ENCODE assay signal across 8 cellular contexts in genomic region chr10:73543-74265, GRCh38. TPM values are rescaled to one million over a fixed set of nuclear protein-coding genes. Genes with fewer than 3 reads are reported as not detected.
DNase-seq lines count a peak whose midpoint lies in the region; ATAC-seq and TF ChIP-seq lines count a peak whose summit lies in the region.
"Not testable (repeated sequence)": the region's sequence is repeated elsewhere in the genome, so short reads cannot be mapped to it uniquely, and the experiment has no call there.

No MANE protein-coding gene starts in this region.

- H3K4me3 Mint-ChIP-seq in naive B cell, result peak overlapping the region; percentile 36 to 82 (median 64)

- H3K4me1 ChIP-seq in breast epithelium, result not testable (repeated sequence)
- peaks cover 0 to 15% (median 4%) of the 10 kb centered on the region in 9 donors for H3K4me1 ChIP-seq in heart right ventricle

- not testable (repeated sequence) for H3K9me3 Mint-ChIP-seq in naive B cell

- not testable (repeated sequence) for H3K9me3 ChIP-seq in breast epithelium, heart right ventricle

- TF ChIP-seq CTCF in AG09309 (IDR thresholded peaks at IDR 0.05; ENCODE audit: control insufficient read depth, insufficient read depth, low read depth, low read length, missing control alignments) (peak; percentile 66), GM20000 (IDR thresholded peaks at IDR 0.05; ENCODE audit: extremely low read depth, missing control alignments) (peak; percentile 68), breast epithelium (IDR thresholded peaks at IDR 0.05) (peak in 2 of 3 donors; percentile 35 to 53), heart right ventricle (IDR thresholded peaks at IDR 0.05) (peak; percentile 44 to 71 (median 62))

- not testable (repeated sequence) for H3K27ac ChIP-seq in breast epithelium, heart right ventricle

- H3K36me3 ChIP-seq in breast epithelium, heart right ventricle: not testable (repeated sequence)

- peaks cover 5 to 47% (median 6%) of the 10 kb centered on the region in 3 donors for H3K27me3 Mint-ChIP-seq in naive B cell

- peak overlapping the region; percentile 55 for H3K4me3 ChIP-seq in AG09309 (ENCODE audit: control insufficient read depth, low read depth, low read length)
- peak overlapping the region; percentile 28 to 82 (median 55) for H3K4me3 ChIP-seq in breast epithelium
- H3K4me3 ChIP-seq in heart right ventricle, result peak overlapping the region in 9 of 10 donors; percentile 33 to 69 (median 56)

- peaks cover 0 to 14% (median 6%) of the 10 kb centered on the region in 3 donors for H3K4me1 Mint-ChIP-seq in naive B cell

- peak overlapping the region in 2 of 6 donors; percentile 42 to 88 for H3K27ac Mint-ChIP-seq in naive B cell

- WGBS in heart right ventricle, 2 donors, result 3 to 6% methylated on average over 61 to 64 of the region's 65 CpGs

- not testable (repeated sequence) for DNase-seq in AG09309 (ENCODE audit: low read depth); breast epithelium (ENCODE audit: low spot score in 2 of 2); naive B cell
- DNase-seq in GM20000 (ENCODE audit: low spot score) (peak; percentile 68), NCI-H69 (lab: John Stamatoyannopoulos, UW) (peak; percentile 52), heart right ventricle (peak; percentile 25 to 50)
- peak; percentile 11 to 17 for DNase-seq in activated CD4-positive, alpha-beta T cell treated with anti-CD3 and anti-CD28 coated beads, Interleukin-2, amount 50 U/mL, for 4 hours
- DNase-seq in stimulated activated CD8-positive, alpha-beta memory T cell treated with anti-CD3 and anti-CD28 coated beads, Interleukin-12 subunit alpha, Interleukin-12 subunit beta, amount 100 ng/mL, for 1 hour (ENCODE audit: low read depth), result peak; percentile 23

- intact Hi-C loops in breast epithelium (cut with DNase I; ENCODE audit: low total_unique reads); heart right ventricle (cut with DNase I): not testable (repeated sequence)

- not testable (repeated sequence) for TF ChIP-seq POLR2A in breast epithelium (IDR thresholded peaks at IDR 0.05)

- not testable (repeated sequence) for H3K36me3 Mint-ChIP-seq in naive B cell

- H3K27me3 ChIP-seq in breast epithelium, result not testable (repeated sequence)
- peaks cover 0 to 51% (median 5%) of the 10 kb centered on the region in 7 donors for H3K27me3 ChIP-seq in heart right ventricle

- ATAC-seq in heart right ventricle (peak; percentile 52 to 72 (median 62)), naive B cell (ENCODE audit: low read depth in 2 of 2) (peak in 1 of 2 donors; percentile 18)

RNA-seq across cellular contexts. Expression of gene TUBB8, which starts 24.6 kb away (rescaled TPM):
- total RNA-seq in breast epithelium (under 1 TPM in 1 of 3 donors, not detected in 2; 0.59 TPM), heart right ventricle (not detected)
- polyA plus RNA-seq in heart right ventricle (under 1 TPM in 1 of 2 donors, not detected in 1; 0.04 TPM), naive B cell (ENCODE audit: low read depth in 6 of 6) (1 to 10 TPM in 1 of 6 donors, under 1 TPM in 2, not detected in 3; 0.43 to 1.8 (median 0.51) TPM)
